ENCODE assay signal across 1 cellular context in the genomic region with DNA sequence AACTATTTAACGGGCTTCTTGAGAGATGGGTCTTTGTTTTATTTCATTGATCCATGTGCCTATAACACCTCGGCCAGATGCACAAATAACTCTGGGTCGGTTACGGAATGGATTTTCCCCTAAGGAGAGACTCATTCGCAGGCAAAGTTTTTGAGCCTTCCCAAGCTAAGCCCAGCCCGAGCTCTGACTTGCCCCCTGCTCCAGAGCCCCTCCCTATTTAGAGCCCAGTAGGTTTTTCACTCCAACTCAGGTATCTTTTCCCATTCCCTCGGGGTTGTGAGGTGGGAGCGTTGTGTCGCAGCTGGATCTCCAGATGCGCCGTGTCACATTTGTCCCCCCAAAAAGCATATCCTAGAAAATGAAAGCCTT.
TF ChIP-seq lines count a peak whose summit lies in the region.

No MANE protein-coding gene starts in this region.

TF ChIP-seq in GM12878, 131 proteins besides CTCF, POLR2A, EP300 and RAD21 (continued from another document):
- TF ChIP-seq, protein P1, sequence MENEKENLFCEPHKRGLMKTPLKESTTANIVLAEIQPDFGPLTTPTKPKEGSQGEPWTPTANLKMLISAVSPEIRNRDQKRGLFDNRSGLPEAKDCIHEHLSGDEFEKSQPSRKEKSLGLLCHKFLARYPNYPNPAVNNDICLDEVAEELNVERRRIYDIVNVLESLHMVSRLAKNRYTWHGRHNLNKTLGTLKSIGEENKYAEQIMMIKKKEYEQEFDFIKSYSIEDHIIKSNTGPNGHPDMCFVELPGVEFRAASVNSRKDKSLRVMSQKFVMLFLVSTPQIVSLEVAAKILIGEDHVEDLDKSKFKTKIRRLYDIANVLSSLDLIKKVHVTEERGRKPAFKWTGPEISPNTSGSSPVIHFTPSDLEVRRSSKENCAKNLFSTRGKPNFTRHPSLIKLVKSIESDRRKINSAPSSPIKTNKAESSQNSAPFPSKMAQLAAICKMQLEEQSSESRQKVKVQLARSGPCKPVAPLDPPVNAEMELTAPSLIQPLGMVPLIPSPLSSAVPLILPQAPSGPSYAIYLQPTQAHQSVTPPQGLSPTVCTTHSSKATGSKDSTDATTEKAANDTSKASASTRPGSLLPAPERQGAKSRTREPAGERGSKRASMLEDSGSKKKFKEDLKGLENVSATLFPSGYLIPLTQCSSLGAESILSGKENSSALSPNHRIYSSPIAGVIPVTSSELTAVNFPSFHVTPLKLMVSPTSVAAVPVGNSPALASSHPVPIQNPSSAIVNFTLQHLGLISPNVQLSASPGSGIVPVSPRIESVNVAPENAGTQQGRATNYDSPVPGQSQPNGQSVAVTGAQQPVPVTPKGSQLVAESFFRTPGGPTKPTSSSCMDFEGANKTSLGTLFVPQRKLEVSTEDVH (IDR thresholded peaks at IDR 0.05; ENCODE audit: low read depth, partially characterized antibody) = no peak
- TF ChIP-seq CREB1 (IDR thresholded peaks at IDR 0.05; ENCODE audit: low read depth) (no peak), ZNF24 (IDR thresholded peaks at IDR 0.05) (no peak), ZNF217 (IDR thresholded peaks at IDR 0.05) (no peak), TCF3 (IDR thresholded peaks at IDR 0.05; ENCODE audit: borderline replicate concordance, insufficient read depth, low read depth, low read length) (no peak), FOXM1 (IDR thresholded peaks at IDR 0.05; ENCODE audit: low read depth, low read length) (no peak)
